In the genomic region with DNA sequence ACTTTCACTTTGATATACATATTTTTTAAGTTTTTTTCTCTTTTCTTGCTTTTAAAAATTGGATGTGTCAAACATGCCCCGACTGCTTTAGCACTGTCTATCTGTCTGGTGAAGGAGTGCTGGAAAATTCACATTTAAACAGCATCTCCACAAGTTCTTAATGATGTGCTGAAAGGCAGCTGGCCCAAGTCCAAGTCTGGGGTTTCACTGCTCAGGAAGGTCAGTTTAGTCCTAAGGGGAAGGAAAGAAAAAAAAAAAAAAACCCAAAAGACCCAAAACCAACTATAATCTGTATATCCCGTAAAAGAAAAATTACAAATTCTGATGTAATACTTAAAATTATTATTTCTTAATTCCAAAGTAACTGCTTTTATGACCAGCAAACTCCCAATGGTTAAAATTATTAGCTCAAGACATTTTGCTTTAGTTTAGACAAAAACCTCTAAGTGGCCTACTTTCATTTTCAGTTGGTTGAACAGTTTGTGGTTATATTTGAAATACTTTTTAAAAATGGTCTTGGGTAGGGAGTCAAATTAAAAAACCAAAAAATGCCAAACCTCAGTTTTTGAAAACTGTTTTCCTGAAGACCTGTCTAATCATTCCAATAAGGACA, we compare ENCODE assay signal across 11 cellular contexts.
DNase-seq lines count a peak whose midpoint lies in the region; ATAC-seq and TF ChIP-seq lines count a peak whose summit lies in the region.
"Had no signal": no experiment of that assay in that cellular context is flagged by ENCODE, and none has a peak within 500 bp of the region (broad histone marks: within the 10 kb centered on the region; RNA-seq: fewer than 3 reads in every experiment).

No MANE protein-coding gene starts in this region.

- TF ChIP-seq POLR2A in IMR-90 (IDR thresholded peaks at IDR 0.05; ENCODE audit: low read depth, low read length), result no peak

- no peak overlapping the region for H3K4me3 ChIP-seq in IMR-90 (ENCODE audit: insufficient read depth, low read depth, low read length)
- H3K4me3 ChIP-seq: ascending aorta had no signal

- H3K79me1 ChIP-seq in IMR-90 (ENCODE audit: low read depth in 1 of 2, low read length in 2 of 2), result no peaks in the 10 kb centered on the region

- no peak overlapping the region; the same call in 1 of the 2 replicates for H2AK5ac ChIP-seq in IMR-90 (ENCODE audit: low read depth, low read length)

- ATAC-seq in IMR-90 (ENCODE audit: low read depth) (no peak), GM18873 (IDR thresholded peaks at IDR 0.05; ENCODE audit: low FRiP score, unreplicated experiment) (no peak)
- ATAC-seq in activated CD8-positive, alpha-beta T cell treated with anti-CD3 and anti-CD28 coated beads for 36 hours, result no peak

- peaks cover 16% of the 10 kb centered on the region for H3K4me1 Mint-ChIP-seq in activated CD8-positive, alpha-beta T cell treated with anti-CD3 and anti-CD28 coated beads for 36 hours (ENCODE audit: low read depth)

- H3K4me2 ChIP-seq in IMR-90 (ENCODE audit: low read depth, low read length), result peak overlapping the region; percentile 41

- no peaks in the 10 kb centered on the region for H3K27me3 ChIP-seq in IMR-90 (ENCODE audit: control insufficient read depth, insufficient read depth, low read length)
- H3K27me3 ChIP-seq: ascending aorta had no signal

- no peak overlapping the region for H2AK9ac ChIP-seq in IMR-90 (replicated peaks; ENCODE audit: low read depth, low read length, poor library complexity)

- no peak overlapping the region for H3K4me3 Mint-ChIP-seq in activated CD8-positive, alpha-beta T cell treated with anti-CD3 and anti-CD28 coated beads for 36 hours
- H3K4me3 Mint-ChIP-seq: IgD-negative memory B cell had no signal

- H2BK120ac ChIP-seq in IMR-90 (ENCODE audit: low read depth, low read length), result peak overlapping the region; percentile 54

- H3K9me3 Mint-ChIP-seq in activated CD8-positive, alpha-beta T cell treated with anti-CD3 and anti-CD28 coated beads for 36 hours, result no peaks in the 10 kb centered on the region

- no peak overlapping the region for H3K23ac ChIP-seq in IMR-90 (ENCODE audit: low read depth, low read length)

- POLR2A ChIA-PET in IMR-90 (lab: Charles Lee; ENCODE audit: unreplicated experiment), result no interaction called here
- POLR2A ChIA-PET in activated CD8-positive, alpha-beta T cell treated with anti-CD3 and anti-CD28 coated beads for 36 hours (lab: Charles Lee), result interaction anchor here (1.0 kb wide), 1 partner anchor 23 kb away, joined by 3 read pairs; no protein-coding TSS in a partner anchor

- no peak for TF ChIP-seq CTCF in IMR-90 (conservative IDR thresholded peaks at IDR 0.05; ENCODE audit: low read depth, low read length)
- no peak for TF ChIP-seq CTCF in activated CD8-positive, alpha-beta T cell treated with anti-CD3 and anti-CD28 coated beads for 36 hours (IDR thresholded peaks at IDR 0.05)

- in situ Hi-C loops in IMR-90 (cut with MboI; ENCODE audit: low sequenced_read_pairs), result loop anchor here (5.0 to 10.0 kb wide), 3 partner anchors 600 to 822 kb away; no protein-coding TSS in a partner anchor

- TF ChIP-seq RAD21 in IMR-90 (IDR thresholded peaks at IDR 0.05; ENCODE audit: low read length), result no peak

- no peak overlapping the region for H3K9ac ChIP-seq in IMR-90 (ENCODE audit: low read depth, low read length)

- H3K4me1 ChIP-seq in IMR-90 (ENCODE audit: control insufficient read depth, insufficient read depth, low read length), result peaks cover 8% of the 10 kb centered on the region
- H3K4me1 ChIP-seq: ascending aorta had no signal

- no peaks in the 10 kb centered on the region for H3K36me3 ChIP-seq in IMR-90 (ENCODE audit: control insufficient read depth, insufficient read depth, low read length)
- H3K36me3 ChIP-seq: ascending aorta had no signal

- no peaks in the 10 kb centered on the region; the same call in 1 of the 2 replicates for H3K9me1 ChIP-seq in IMR-90 (ENCODE audit: insufficient read depth, low read length)

- no peak overlapping the region for H2BK15ac ChIP-seq in IMR-90 (ENCODE audit: low read depth, low read length)

- no peaks in the 10 kb centered on the region for H3K9me3 ChIP-seq in IMR-90 (ENCODE audit: control insufficient read depth, insufficient read depth, low read length)
- H3K9me3 ChIP-seq: ascending aorta had no signal

- no peak overlapping the region for H3K27ac ChIP-seq in IMR-90 (ENCODE audit: insufficient read depth, low read length)
- H3K27ac ChIP-seq: ascending aorta had no signal

- H3K14ac ChIP-seq in IMR-90 (replicated peaks; ENCODE audit: low read depth, low read length), result peak overlapping the region; percentile 53

- intact Hi-C loops in IMR-90 (cut with micrococcal nuclease), result loop anchor here (1.0 to 10.0 kb wide), 5 partner anchors 50 to 962 kb away; no protein-coding TSS in a partner anchor
- intact Hi-C loops in activated CD8-positive, alpha-beta T cell treated with anti-CD3 and anti-CD28 coated beads for 36 hours (cut with micrococcal nuclease), result loop anchor here (10.0 kb wide), 1 partner anchor 162 kb away; no protein-coding TSS in a partner anchor

- H2BK5ac ChIP-seq in IMR-90 (ENCODE audit: low read depth, low read length, poor library complexity, severe bottlenecking), result peak overlapping the region; percentile 17

- peak; percentile 34 to 42 for DNase-seq in AML-193 (lab: John Stamatoyannopoulos, UW)
- peak; percentile 38 for DNase-seq in IMR-90
- no peak for DNase-seq in activated CD8-positive, alpha-beta T cell treated with anti-CD3 and anti-CD28 coated beads for 36 hours
- DNase-seq in left kidney (ENCODE audit: low read depth, low spot score), result peak; percentile 32
- no peak for DNase-seq in middle frontal gyrus (ENCODE audit: extremely low spot score, low spot score)
- DNase-seq in amniotic stem cell (lab: John Stamatoyannopoulos, UW), result no peak
- no peak for DNase-seq in NCI-H187 treated with DMSO at 0.1 percent for 48 hours (lab: John Stamatoyannopoulos, UW)
- DNase-seq: stimulated activated CD4-positive, alpha-beta T cell treated with anti-CD3 and anti-CD28 coated beads, Interleukin-1b, Interleukin-23, amount 100 ng/mL, for 48 hours had no signal

- peak overlapping the region in 1 of 2 experiments; percentile 44; a peak in 1 of 4 replicates for H4K8ac ChIP-seq in IMR-90 (ENCODE audit: low read depth in 2 of 2, low read length in 2 of 2)

- CTCF ChIA-PET in IMR-90 (lab: Yijun Ruan, JAX), result interaction anchor here (0.5 to 1.3 kb wide), 3 partner anchors 50 to 419 kb away, joined by 3 to 7 read pairs (median 3); partner anchors contain the start of gene PREP
- CTCF ChIA-PET in activated CD8-positive, alpha-beta T cell treated with anti-CD3 and anti-CD28 coated beads for 36 hours (lab: Charles Lee), result interaction anchor here (1.1 to 3.3 kb wide), 4 partner anchors 24 to 741 kb away, joined by 3 to 21 read pairs (median 8); no protein-coding TSS in a partner anchor

- BruUV-seq in IMR-90 (replicated peaks; lab: Mats Ljungman, UMichigan), result no TSS peak

- H3K27ac Mint-ChIP-seq in activated CD8-positive, alpha-beta T cell treated with anti-CD3 and anti-CD28 coated beads for 36 hours, result peak overlapping the region; percentile 79
- H3K27ac Mint-ChIP-seq: IgD-negative memory B cell had no signal

- dilution Hi-C loops in IMR-90 (cut with HindIII; ENCODE audit: low sequenced_read_pairs, unreplicated experiment), result no loop called here

- H3K56ac ChIP-seq in IMR-90 (ENCODE audit: extremely low read depth, insufficient read depth, low read length), result no peak overlapping the region

- H3K36me3 Mint-ChIP-seq in activated CD8-positive, alpha-beta T cell treated with anti-CD3 and anti-CD28 coated beads for 36 hours (ENCODE audit: low read depth), result no peaks in the 10 kb centered on the region
- H3K36me3 Mint-ChIP-seq: IgD-negative memory B cell had no signal

- H2BK20ac ChIP-seq in IMR-90 (ENCODE audit: low read depth, low read length), result 0 out of 2 replicates have a peak overlapping the region, but pooled peaks have one; percentile 58

- peak overlapping the region; percentile 79 for H3K4ac ChIP-seq in IMR-90 (ENCODE audit: low read depth, low read length)

- WGBS in IMR-90 (ENCODE audit: extremely low coverage in 2 of 2, insufficient read length in 1 of 2), 2 experiments, result no CpG with 5 or more reads among the region's 2 CpGs

- no peak overlapping the region for H4K91ac ChIP-seq in IMR-90 (ENCODE audit: insufficient read depth, low read depth, low read length)

- peak overlapping the region; percentile 18; the same call in 1 of the 2 replicates for H3K18ac ChIP-seq in IMR-90 (ENCODE audit: low read depth, low read length)

- peaks cover 12% of the 10 kb centered on the region for H3K27me3 Mint-ChIP-seq in activated CD8-positive, alpha-beta T cell treated with anti-CD3 and anti-CD28 coated beads for 36 hours

- no peak overlapping the region for H4K5ac ChIP-seq in IMR-90 (ENCODE audit: low read depth, low read length)

- H2AFZ ChIP-seq in IMR-90 (replicated peaks; ENCODE audit: low read length, poor library complexity), result no peak overlapping the region

- no peaks in the 10 kb centered on the region for H4K20me1 ChIP-seq in IMR-90 (ENCODE audit: insufficient read depth, low read length)

TF ChIP-seq in IMR-90, 13 proteins besides CTCF, POLR2A, EP300 and RAD21:
- TF ChIP-seq RFX5 (IDR thresholded peaks at IDR 0.05; ENCODE audit: low read depth, low read length), result no peak
- TF ChIP-seq MXI1 (IDR thresholded peaks at IDR 0.05; ENCODE audit: borderline replicate concordance, low read depth, low read length), result no peak
- TF ChIP-seq SMC3 (IDR thresholded peaks at IDR 0.05; ENCODE audit: low read depth, low read length), result no peak
- TF ChIP-seq, protein P1, sequence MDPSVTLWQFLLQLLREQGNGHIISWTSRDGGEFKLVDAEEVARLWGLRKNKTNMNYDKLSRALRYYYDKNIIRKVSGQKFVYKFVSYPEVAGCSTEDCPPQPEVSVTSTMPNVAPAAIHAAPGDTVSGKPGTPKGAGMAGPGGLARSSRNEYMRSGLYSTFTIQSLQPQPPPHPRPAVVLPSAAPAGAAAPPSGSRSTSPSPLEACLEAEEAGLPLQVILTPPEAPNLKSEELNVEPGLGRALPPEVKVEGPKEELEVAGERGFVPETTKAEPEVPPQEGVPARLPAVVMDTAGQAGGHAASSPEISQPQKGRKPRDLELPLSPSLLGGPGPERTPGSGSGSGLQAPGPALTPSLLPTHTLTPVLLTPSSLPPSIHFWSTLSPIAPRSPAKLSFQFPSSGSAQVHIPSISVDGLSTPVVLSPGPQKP (IDR thresholded peaks at IDR 0.05; ENCODE audit: borderline replicate concordance, low read depth, low read length), result no peak
- TF ChIP-seq NFE2L2 (IDR thresholded peaks at IDR 0.05; ENCODE audit: low read depth, low read length), result no peak
- TF ChIP-seq CHD1 (IDR thresholded peaks at IDR 0.05; ENCODE audit: low read depth, low read length), result no peak

Comparison
In these comparisons a context has a peak if more than half of its experiments do, and no peak if none do; other contexts are left out.
1. DNase-seq: peak in AML-193 (2 of 2), IMR-90 (single experiment) and left kidney (single experiment); none in activated CD8-positive, alpha-beta T cell treated with anti-CD3 and anti-CD28 coated beads for 36 hours (single experiment), middle frontal gyrus (single experiment), amniotic stem cell (single experiment) and NCI-H187 treated with DMSO at 0.1 percent for 48 hours (single experiment).